11 cellular contexts compared by ENCODE assay signal in the genomic region with DNA sequence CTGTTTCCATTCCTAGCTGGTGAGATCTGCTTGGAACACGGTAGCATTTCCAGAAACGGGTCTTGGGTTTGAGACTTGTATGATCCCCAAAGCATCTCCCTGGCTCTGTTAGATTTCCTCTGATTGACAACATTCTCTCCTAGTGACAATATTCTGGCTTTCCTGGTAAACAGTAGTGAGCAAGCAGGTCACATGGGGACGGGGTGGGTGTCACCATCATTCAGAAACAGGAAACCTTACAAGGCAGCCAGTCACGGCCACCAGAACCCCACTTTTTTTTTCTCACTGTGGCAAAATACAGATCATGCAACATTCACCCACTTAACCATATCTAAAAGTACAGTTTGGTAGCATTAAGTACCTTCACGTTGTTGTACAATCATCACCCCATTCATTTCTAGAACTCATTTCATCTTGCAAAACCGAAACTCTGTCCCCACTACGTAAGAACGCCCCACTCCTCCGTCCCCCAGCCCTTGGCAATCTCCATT.
A peak's percentile ranks its signal among the peaks of the same experiment; 100 is the strongest.
DNase-seq lines count a peak whose midpoint lies in the region; ATAC-seq and TF ChIP-seq lines count a peak whose summit lies in the region.
"Had no signal": no experiment of that assay in that cellular context is flagged by ENCODE, and none has a peak within 500 bp of the region (broad histone marks: within the 10 kb centered on the region; RNA-seq: fewer than 3 reads in every experiment).

No MANE protein-coding gene starts in this region.

- H3K9me3 ChIP-seq in spleen (no peaks in the 10 kb centered on the region), psoas muscle (no peaks in the 10 kb centered on the region)
- H3K9me3 ChIP-seq: ascending aorta, thyroid gland had no signal

- H3K27me3 Mint-ChIP-seq in glutamatergic neuron (ENCODE audit: unreplicated experiment), result peaks cover 7% of the 10 kb centered on the region

- H3K36me3 ChIP-seq in spleen (no peaks in the 10 kb centered on the region), psoas muscle (ENCODE audit: insufficient read depth in 1 of 2, low read depth in 1 of 2) (no peaks in the 10 kb centered on the region)
- H3K36me3 ChIP-seq: ascending aorta, thyroid gland had no signal

- H3K4me1 ChIP-seq in spleen (peaks cover 0 to 65% (median 21%) of the 10 kb centered on the region in 6 donors), psoas muscle (peaks cover 10% of the 10 kb centered on the region)
- H3K4me1 ChIP-seq: ascending aorta, thyroid gland had no signal

- H3K9me3 Mint-ChIP-seq in glutamatergic neuron (ENCODE audit: unreplicated experiment), result peaks cover 6% of the 10 kb centered on the region

- peak overlapping the region; percentile 30 for H3K4me3 ChIP-seq in Jurkat, Clone E6-1 (ENCODE audit: low read length)
- H3K4me3 ChIP-seq in spleen (peak overlapping the region in 2 of 8 donors; percentile 27 to 61), psoas muscle (no peak overlapping the region)
- H3K4me3 ChIP-seq: ascending aorta, thyroid gland had no signal

- peaks cover 9% of the 10 kb centered on the region for H3K36me3 Mint-ChIP-seq in glutamatergic neuron (ENCODE audit: unreplicated experiment)

- ATAC-seq in GM21619 (IDR thresholded peaks at IDR 0.05; ENCODE audit: unreplicated experiment), result no peak
- ATAC-seq in psoas muscle, result no peak

- peak overlapping the region in 5 of 8 donors; percentile 15 to 79 (median 63) for H3K27ac ChIP-seq in spleen
- H3K27ac ChIP-seq in psoas muscle, result no peak overlapping the region
- H3K27ac ChIP-seq: ascending aorta, thyroid gland had no signal

- TF ChIP-seq CTCF in glutamatergic neuron (IDR thresholded peaks at IDR 0.05; ENCODE audit: partially characterized antibody, unreplicated experiment) (no peak), spleen (IDR thresholded peaks at IDR 0.05 in 8 of 11, conservative IDR thresholded peaks at IDR 0.05 in 3 of 11) (no peak), psoas muscle (IDR thresholded peaks at IDR 0.05) (no peak)

- intact Hi-C loops in spleen (cut with DNase I; ENCODE audit: low total_unique reads) (no loop called here), psoas muscle (cut with DNase I) (no loop called here)

- H3K27ac Mint-ChIP-seq in glutamatergic neuron (ENCODE audit: unreplicated experiment), result no peak overlapping the region

- H3K4me3 Mint-ChIP-seq in glutamatergic neuron (ENCODE audit: unreplicated experiment), result peak overlapping the region; percentile 39

- peaks cover 15% of the 10 kb centered on the region for H3K4me1 Mint-ChIP-seq in glutamatergic neuron (ENCODE audit: low read depth, unreplicated experiment)

- DNase-seq in Jurkat, Clone E6-1 (ENCODE audit: low read depth, low spot score), result peak; percentile 50
- peak; percentile 56 to 63 for DNase-seq in activated CD4-positive, alpha-beta T cell treated with anti-CD3 and anti-CD28 coated beads, Interleukin-2, amount 50 U/mL, for 48 hours
- DNase-seq in glutamatergic neuron (no peak), spleen (peak; percentile 79), psoas muscle (no peak), SIG-M5 (lab: John Stamatoyannopoulos, UW) (no peak)
- DNase-seq: NCI-H524, small intestine, thyroid gland had no signal

- H3K27me3 ChIP-seq in spleen (replicated peaks in 1 of 7) (peaks cover 0 to 65% (median 9%) of the 10 kb centered on the region in 7 donors), psoas muscle (ENCODE audit: insufficient read depth in 3 of 3, low read length in 2 of 3) (peaks cover 0 to 26% (median 2%) of the 10 kb centered on the region in 3 donors)
- H3K27me3 ChIP-seq: ascending aorta, thyroid gland had no signal

- 19 to 54% (median 32%) methylated on average over 9 of the region's 9 CpGs for WGBS in spleen, 5 donors
- WGBS in psoas muscle, 3 donors, result 50 to 63% (median 57%) methylated on average over 9 of the region's 9 CpGs

- TF ChIP-seq POLR2A in spleen (IDR thresholded peaks at IDR 0.05), result no peak

Comparison
In these comparisons a context has a peak if more than half of its experiments do, and no peak if none do; other contexts are left out.
1. DNase-seq: peak in Jurkat, Clone E6-1 (single experiment), activated CD4-positive, alpha-beta T cell treated with anti-CD3 and anti-CD28 coated beads, Interleukin-2, amount 50 U/mL, for 48 hours (2 of 2) and spleen (single experiment); none in glutamatergic neuron (single experiment), psoas muscle (0 of 2) and SIG-M5 (single experiment).